Comparison of ENCODE assay signal across 14 cellular contexts in genomic region chr6:38148606-38149005, GRCh38.
DNase-seq lines count a peak whose midpoint lies in the region; ATAC-seq and TF ChIP-seq lines count a peak whose summit lies in the region.
"Had no signal": no experiment of that assay in that cellular context is flagged by ENCODE, and none has a peak within 500 bp of the region (broad histone marks: within the 10 kb centered on the region; RNA-seq: fewer than 3 reads in every experiment).

No MANE protein-coding gene starts in this region.

- H3K79me2 ChIP-seq in neural progenitor cell (ENCODE audit: low read depth) (peaks cover 33% of the 10 kb centered on the region), GM23248 (ENCODE audit: insufficient read depth) (peaks cover 64% of the 10 kb centered on the region)

- H3K4me1 ChIP-seq in CD4-positive, CD25-positive, alpha-beta regulatory T cell (ENCODE audit: control insufficient read depth, insufficient read depth, low read length, poor library complexity, severe bottlenecking): no peaks in the 10 kb centered on the region
- peaks cover 56% of the 10 kb centered on the region for H3K4me1 ChIP-seq in neural progenitor cell
- peaks cover 9% of the 10 kb centered on the region; the same call in 1 of the 2 replicates for H3K4me1 ChIP-seq in GM23248 (ENCODE audit: insufficient read depth)
- H3K4me1 ChIP-seq: BE2C had no signal

- DNase-seq in CD4-positive, CD25-positive, alpha-beta regulatory T cell: no peak
- DNase-seq in neural progenitor cell (ENCODE audit: low spot score) (no peak), GM23248 (no peak), NCI-H1092 treated with DMSO at 0.1 percent for 48 hours (lab: John Stamatoyannopoulos, UW) (no peak)
- no peak for DNase-seq in stimulated activated CD4-positive, alpha-beta T cell treated with anti-CD3 and anti-CD28 coated beads, Interleukin-15, amount 100 ng/mL, for 24 hours
- DNase-seq: BE2C; C1 segment of cervical spinal cord; Calu3; CD8-positive, alpha-beta T cell; DMS79 treated with DMSO at 0.1 percent for 48 hours; GF-D8; H9 had no signal

- H3K9me3 Mint-ChIP-seq in CD4-positive, CD25-positive, alpha-beta regulatory T cell: no peaks in the 10 kb centered on the region
- no peaks in the 10 kb centered on the region for H3K9me3 Mint-ChIP-seq in dendritic cell treated with granulocyte-macrophage colony-stimulating factor and Interleukin-4, amounts not matched to agents 40 ng/mL and 50 ng/mL, for 4 days
- no peaks in the 10 kb centered on the region for H3K9me3 Mint-ChIP-seq in neural progenitor cell
- H3K9me3 Mint-ChIP-seq: CD8-positive, alpha-beta T cell; H9 had no signal

- H3K9ac ChIP-seq in neural progenitor cell (no peak overlapping the region), GM23248 (no peak overlapping the region)

- intact Hi-C loops in dendritic cell treated with granulocyte-macrophage colony-stimulating factor and Interleukin-4, amounts not matched to agents 40 ng/mL and 50 ng/mL, for 4 days (cut with micrococcal nuclease): no loop called here

- peak overlapping the region; percentile 49 for H3K4me2 ChIP-seq in neural progenitor cell
- no peak overlapping the region for H3K4me2 ChIP-seq in GM23248 (ENCODE audit: unreplicated experiment)

- TF ChIP-seq CTCF in neural progenitor cell (IDR thresholded peaks at IDR 0.05): no peak

- in situ Hi-C loops in GM23248 (cut with MboI): no loop called here

- H3K4me3 ChIP-seq in CD4-positive, CD25-positive, alpha-beta regulatory T cell (ENCODE audit: low read depth, low read length): no peak overlapping the region
- H3K4me3 ChIP-seq in neural progenitor cell (no peak overlapping the region), GM23248 (no peak overlapping the region)

- no peaks in the 10 kb centered on the region for H3K27me3 Mint-ChIP-seq in CD4-positive, CD25-positive, alpha-beta regulatory T cell
- no peaks in the 10 kb centered on the region for H3K27me3 Mint-ChIP-seq in dendritic cell treated with granulocyte-macrophage colony-stimulating factor and Interleukin-4, amounts not matched to agents 40 ng/mL and 50 ng/mL, for 4 days
- H3K27me3 Mint-ChIP-seq in neural progenitor cell (ENCODE audit: insufficient read depth, low read depth): no peaks in the 10 kb centered on the region

- no peak for ATAC-seq in CD4-positive, CD25-positive, alpha-beta regulatory T cell (ENCODE audit: low read depth in 2 of 2)
- no peak for ATAC-seq in HG03469 (IDR thresholded peaks at IDR 0.05; ENCODE audit: unreplicated experiment)
- ATAC-seq: CD8-positive, alpha-beta T cell had no signal

- WGBS in GM23248 (ENCODE audit: low coverage in 1 of 2, low lambda C conversion rate in 2 of 2, missing lambda C conversion rate in 2 of 2), 2 experiments: 96 to 97% methylated on average over 2 of the region's 2 CpGs

- no peak overlapping the region for H3K4me3 Mint-ChIP-seq in CD4-positive, CD25-positive, alpha-beta regulatory T cell
- no peak overlapping the region for H3K4me3 Mint-ChIP-seq in dendritic cell treated with granulocyte-macrophage colony-stimulating factor and Interleukin-4, amounts not matched to agents 40 ng/mL and 50 ng/mL, for 4 days
- H3K4me3 Mint-ChIP-seq in neural progenitor cell: no peak overlapping the region
- H3K4me3 Mint-ChIP-seq: CD8-positive, alpha-beta T cell had no signal

- H4K20me1 ChIP-seq in neural progenitor cell (ENCODE audit: low read depth) (peaks cover 88% of the 10 kb centered on the region), GM23248 (ENCODE audit: insufficient read depth) (peaks cover 21% of the 10 kb centered on the region; the same call in 1 of the 2 replicates)

- H3K27ac ChIP-seq in CD4-positive, CD25-positive, alpha-beta regulatory T cell (ENCODE audit: insufficient read depth, low read length, poor library complexity, severe bottlenecking): no peak overlapping the region
- H3K27ac ChIP-seq in neural progenitor cell (no peak overlapping the region), GM23248 (no peak overlapping the region)

- H3K9me2 ChIP-seq in GM23248 (ENCODE audit: insufficient read depth): no peaks in the 10 kb centered on the region

- H3F3A ChIP-seq in neural progenitor cell (ENCODE audit: low read depth): peaks cover 20% of the 10 kb centered on the region
- no peaks in the 10 kb centered on the region for H3F3A ChIP-seq in GM23248 (ENCODE audit: insufficient read depth)

- peaks cover 20% of the 10 kb centered on the region for H3K36me3 Mint-ChIP-seq in CD4-positive, CD25-positive, alpha-beta regulatory T cell
- peaks cover 68% of the 10 kb centered on the region for H3K36me3 Mint-ChIP-seq in dendritic cell treated with granulocyte-macrophage colony-stimulating factor and Interleukin-4, amounts not matched to agents 40 ng/mL and 50 ng/mL, for 4 days (ENCODE audit: low read depth)
- peaks cover 14% of the 10 kb centered on the region for H3K36me3 Mint-ChIP-seq in neural progenitor cell

- H3K27me3 ChIP-seq in CD4-positive, CD25-positive, alpha-beta regulatory T cell (ENCODE audit: control insufficient read depth, insufficient read depth, low read length): no peaks in the 10 kb centered on the region
- H3K27me3 ChIP-seq in neural progenitor cell (no peaks in the 10 kb centered on the region), GM23248 (replicated peaks; ENCODE audit: insufficient read depth) (no peaks in the 10 kb centered on the region)
- H3K27me3 ChIP-seq: BE2C had no signal

- peak overlapping the region in 2 of 3 donors; percentile 60 to 65 for H3K27ac Mint-ChIP-seq in CD4-positive, CD25-positive, alpha-beta regulatory T cell
- peak overlapping the region; percentile 0 for H3K27ac Mint-ChIP-seq in dendritic cell treated with granulocyte-macrophage colony-stimulating factor and Interleukin-4, amounts not matched to agents 40 ng/mL and 50 ng/mL, for 4 days
- H3K27ac Mint-ChIP-seq in neural progenitor cell: no peak overlapping the region

- peaks cover 11 to 17% (median 15%) of the 10 kb centered on the region in 4 donors for H3K4me1 Mint-ChIP-seq in CD4-positive, CD25-positive, alpha-beta regulatory T cell
- H3K4me1 Mint-ChIP-seq in dendritic cell treated with granulocyte-macrophage colony-stimulating factor and Interleukin-4, amounts not matched to agents 40 ng/mL and 50 ng/mL, for 4 days (ENCODE audit: low read depth): peaks cover 50% of the 10 kb centered on the region
- H3K4me1 Mint-ChIP-seq in neural progenitor cell: peaks cover 64% of the 10 kb centered on the region

- no peak overlapping the region for H2AFZ ChIP-seq in neural progenitor cell (replicated peaks)
- H2AFZ ChIP-seq in GM23248: no peak overlapping the region

- H3K36me3 ChIP-seq in CD4-positive, CD25-positive, alpha-beta regulatory T cell (ENCODE audit: control insufficient read depth, insufficient read depth, low read length): peaks cover 16% of the 10 kb centered on the region
- H3K36me3 ChIP-seq in neural progenitor cell: no peaks in the 10 kb centered on the region
- H3K36me3 ChIP-seq in GM23248 (ENCODE audit: low read depth): no peaks in the 10 kb centered on the region

- H3K9me3 ChIP-seq in CD4-positive, CD25-positive, alpha-beta regulatory T cell (ENCODE audit: control insufficient read depth in 2 of 2, low read length in 2 of 2): no peaks in the 10 kb centered on the region
- H3K9me3 ChIP-seq in neural progenitor cell (ENCODE audit: low read depth): no peaks in the 10 kb centered on the region
- H3K9me3 ChIP-seq in GM23248 (ENCODE audit: low read depth): no peaks in the 10 kb centered on the region
- H3K9me3 ChIP-seq: BE2C had no signal
